In the genomic region with DNA sequence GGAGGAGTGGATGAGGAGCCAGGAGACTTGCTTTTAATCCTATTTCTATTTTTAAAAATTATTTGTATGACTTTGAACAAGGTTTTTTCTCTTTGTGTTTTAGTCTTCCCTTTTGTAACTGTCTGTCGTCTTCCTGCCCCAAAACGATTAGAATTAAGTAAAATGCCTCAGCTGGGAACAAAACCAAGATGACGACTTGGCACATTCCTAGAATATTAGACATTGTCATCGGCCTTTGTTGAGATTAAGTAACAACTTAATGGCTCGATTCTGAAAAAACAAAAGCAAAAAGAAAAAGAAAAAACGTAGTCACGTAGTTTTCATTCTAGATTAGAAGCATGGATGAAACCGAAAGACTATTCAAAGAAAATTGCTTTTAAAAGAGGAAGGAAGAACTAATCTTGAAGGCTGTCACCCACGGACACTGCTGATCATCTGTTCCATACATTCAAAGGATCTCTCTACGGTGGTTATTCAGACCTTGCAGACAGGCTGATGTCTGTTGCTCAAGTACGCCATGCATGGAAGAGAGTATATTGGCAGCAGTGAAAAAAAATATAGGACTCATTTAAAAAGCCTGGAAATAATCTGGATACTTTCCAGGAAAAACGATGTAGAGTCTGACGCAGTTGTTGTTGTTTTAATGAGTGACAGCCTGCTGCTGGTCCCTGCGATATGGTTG, we compare ENCODE assay signal across 1 cellular context.
TF ChIP-seq lines count a peak whose summit lies in the region.

No MANE protein-coding gene starts in this region.

TF ChIP-seq in WTC11, 78 proteins besides CTCF, POLR2A, EP300 and RAD21 (continued from another document):
- TF ChIP-seq PRDM15 (CRISPR knock-in tag; IDR thresholded peaks at IDR 0.05) (no peak), E2F5 (CRISPR knock-in tag; IDR thresholded peaks at IDR 0.05) (no peak), RELA (CRISPR knock-in tag; IDR thresholded peaks at IDR 0.05; ENCODE audit: borderline replicate concordance) (no peak), MLX (CRISPR knock-in tag; IDR thresholded peaks at IDR 0.05) (no peak), FOXJ3 (CRISPR knock-in tag; IDR thresholded peaks at IDR 0.05; ENCODE audit: borderline replicate concordance) (no peak)
